8 cellular contexts compared by ENCODE assay signal in genomic region chr14:91837076-91837475, GRCh38. TPM values are rescaled to one million over a fixed set of nuclear protein-coding genes. Genes with fewer than 3 reads are reported as not detected.
DNase-seq lines count a peak whose midpoint lies in the region; ATAC-seq and TF ChIP-seq lines count a peak whose summit lies in the region.

No MANE protein-coding gene starts in this region.

- no peaks in the 10 kb centered on the region for H3K36me3 ChIP-seq in ACC112 (ENCODE audit: insufficient read depth, low read length)
- H3K36me3 ChIP-seq in effector memory CD4-positive, alpha-beta T cell (ENCODE audit: control insufficient read depth, insufficient read depth, low read length) = peaks cover 14% of the 10 kb centered on the region

- H3K4me3 ChIP-seq in ACC112 (ENCODE audit: low read depth, low read length) = peak overlapping the region; percentile 70; the same call in 1 of the 2 replicates
- H3K4me3 ChIP-seq in effector memory CD4-positive, alpha-beta T cell (ENCODE audit: insufficient read depth, low read depth, low read length, poor library complexity, severe bottlenecking) = peak overlapping the region; percentile 84

- no peak for DNase-seq in effector memory CD4-positive, alpha-beta T cell
- no peak for DNase-seq in natural killer cell treated with Interleukin-12 subunit alpha and Interleukin-12 subunit beta and Interleukin-15 and Interleukin-18, amount 100 ng/mL, for 72 hours (ENCODE audit: low spot score)
- DNase-seq in NCI-H1694 treated with DMSO at 0.1 percent for 48 hours (lab: John Stamatoyannopoulos, UW) = no peak
- no peak for DNase-seq in GM13976 (ENCODE audit: low spot score)
- DNase-seq in stimulated activated CD4-positive, alpha-beta T cell treated with anti-CD3 and anti-CD28 coated beads, Interleukin-4, amount 100 ng/mL, for 1 hour = no peak

- no peak for TF ChIP-seq CTCF in GM13976 (IDR thresholded peaks at IDR 0.05; ENCODE audit: borderline replicate concordance, control extremely low read depth, extremely low read depth, insufficient read depth, missing control alignments)

- H3K4me1 ChIP-seq in ACC112 (ENCODE audit: control insufficient read depth, insufficient read depth, low read length, unreplicated experiment) = no peaks in the 10 kb centered on the region
- peaks cover 24% of the 10 kb centered on the region for H3K4me1 ChIP-seq in effector memory CD4-positive, alpha-beta T cell (ENCODE audit: control insufficient read depth, insufficient read depth, low read length, poor library complexity, severe bottlenecking)

- no peak for ATAC-seq in natural killer cell treated with Interleukin-12 subunit alpha and Interleukin-12 subunit beta and Interleukin-15 and Interleukin-18, amount 100 ng/mL, for 72 hours
- ATAC-seq in GM18868 (IDR thresholded peaks at IDR 0.05; ENCODE audit: unreplicated experiment) = no peak

- peaks cover 8% of the 10 kb centered on the region for H3K27me3 Mint-ChIP-seq in IgD-negative memory B cell
- no peaks in the 10 kb centered on the region for H3K27me3 Mint-ChIP-seq in natural killer cell treated with Interleukin-12 subunit alpha and Interleukin-12 subunit beta and Interleukin-15 and Interleukin-18, amount 100 ng/mL, for 72 hours

- peaks cover 2% of the 10 kb centered on the region for H3K36me3 Mint-ChIP-seq in IgD-negative memory B cell
- H3K36me3 Mint-ChIP-seq in natural killer cell treated with Interleukin-12 subunit alpha and Interleukin-12 subunit beta and Interleukin-15 and Interleukin-18, amount 100 ng/mL, for 72 hours = no peaks in the 10 kb centered on the region

- peaks cover 0 to 4% (median 2%) of the 10 kb centered on the region in 3 donors for H3K9me3 Mint-ChIP-seq in IgD-negative memory B cell
- H3K9me3 Mint-ChIP-seq in natural killer cell treated with Interleukin-12 subunit alpha and Interleukin-12 subunit beta and Interleukin-15 and Interleukin-18, amount 100 ng/mL, for 72 hours = no peaks in the 10 kb centered on the region

- H3K9me3 ChIP-seq in effector memory CD4-positive, alpha-beta T cell (ENCODE audit: control insufficient read depth, low read length) = no peaks in the 10 kb centered on the region

- H3K27ac ChIP-seq in ACC112 (ENCODE audit: low read depth, low read length) = no peak overlapping the region
- peak overlapping the region; percentile 29 for H3K27ac ChIP-seq in effector memory CD4-positive, alpha-beta T cell (ENCODE audit: insufficient read depth, low read length, poor library complexity, severe bottlenecking)

- no peaks in the 10 kb centered on the region for H3K79me2 ChIP-seq in ACC112 (ENCODE audit: control insufficient read depth, insufficient read depth, low read length, unreplicated experiment)

- H3K27ac Mint-ChIP-seq in IgD-negative memory B cell = peak overlapping the region in 1 of 3 donors; percentile 78
- no peak overlapping the region for H3K27ac Mint-ChIP-seq in natural killer cell treated with Interleukin-12 subunit alpha and Interleukin-12 subunit beta and Interleukin-15 and Interleukin-18, amount 100 ng/mL, for 72 hours

- H2AFZ ChIP-seq in ACC112 (ENCODE audit: low read length, unreplicated experiment) = no peak overlapping the region

- H3K4me3 Mint-ChIP-seq in IgD-negative memory B cell = peak overlapping the region; percentile 86 to 97 (median 91)
- peak overlapping the region; percentile 79 for H3K4me3 Mint-ChIP-seq in natural killer cell treated with Interleukin-12 subunit alpha and Interleukin-12 subunit beta and Interleukin-15 and Interleukin-18, amount 100 ng/mL, for 72 hours

- peaks cover 50% of the 10 kb centered on the region for H3K27me3 ChIP-seq in ACC112 (ENCODE audit: insufficient read depth, low read length)
- no peaks in the 10 kb centered on the region for H3K27me3 ChIP-seq in effector memory CD4-positive, alpha-beta T cell (replicated peaks; ENCODE audit: control insufficient read depth, insufficient read depth, low read length, poor library complexity, severe bottlenecking)

- H3K4me1 Mint-ChIP-seq in IgD-negative memory B cell = peaks cover 31 to 46% (median 41%) of the 10 kb centered on the region in 3 donors
- H3K4me1 Mint-ChIP-seq in natural killer cell treated with Interleukin-12 subunit alpha and Interleukin-12 subunit beta and Interleukin-15 and Interleukin-18, amount 100 ng/mL, for 72 hours (ENCODE audit: low read depth in 2 of 2) = peaks cover 18 to 24% of the 10 kb centered on the region in 2 donors

- in situ Hi-C loops in GM13976 (cut with MboI; ENCODE audit: low sequenced_read_pairs, unreplicated experiment) = no loop called here

RNA-seq across cellular contexts. Expression of gene TC2N, which starts 30.3 kb away (rescaled TPM):
- 8.9 TPM for polyA plus RNA-seq in IgD-negative memory B cell
- 10 to 100 TPM in 1 of 2 donors, 1 to 10 TPM in 1; 6.9 to 12.0 TPM for total RNA-seq in natural killer cell treated with Interleukin-12 subunit alpha and Interleukin-12 subunit beta and Interleukin-15 and Interleukin-18, amount 100 ng/mL, for 72 hours
